Comparison of ENCODE assay signal across 14 cellular contexts in genomic region chr17:61405686-61406542, GRCh38. TPM values are rescaled to one million over a fixed set of nuclear protein-coding genes. Genes with fewer than 3 reads are reported as not detected.
DNase-seq lines count a peak whose midpoint lies in the region; ATAC-seq and TF ChIP-seq lines count a peak whose summit lies in the region.
"Had no signal": no experiment of that assay in that cellular context is flagged by ENCODE, and none has a peak within 500 bp of the region (broad histone marks: within the 10 kb centered on the region; RNA-seq: fewer than 3 reads in every experiment).

No MANE protein-coding gene starts in this region.

- H3K4ac ChIP-seq in mesendoderm (ENCODE audit: low read depth, low read length): no peak overlapping the region

- peak overlapping the region; percentile 83 for H3K23ac ChIP-seq in mesendoderm (ENCODE audit: low read length)

- peaks cover 60% of the 10 kb centered on the region for H3K27me3 Mint-ChIP-seq in activated T-helper 17 cell treated with anti-CD3 and anti-CD28 coated beads, Interleukin-2, amount 50 U/mL, for 72 hours

- H3K36me3 ChIP-seq in HUES6 (ENCODE audit: control insufficient read depth, insufficient read depth, low read length) (no peaks in the 10 kb centered on the region), mesendoderm (ENCODE audit: control insufficient read depth, insufficient read depth, low read length) (no peaks in the 10 kb centered on the region), thymus (ENCODE audit: control insufficient read depth, insufficient read depth) (no peaks in the 10 kb centered on the region)

- H3K4me1 Mint-ChIP-seq in activated T-helper 17 cell treated with anti-CD3 and anti-CD28 coated beads, Interleukin-2, amount 50 U/mL, for 72 hours: peaks cover 11% of the 10 kb centered on the region

- H3K27ac ChIP-seq in HUES6 (ENCODE audit: low read depth, low read length) (no peak overlapping the region), coronary artery (peak overlapping the region; percentile 97 to 99), mesendoderm (ENCODE audit: low read depth, low read length) (no peak overlapping the region), thymus (ENCODE audit: low read depth) (peak overlapping the region; percentile 31)

- peak overlapping the region; percentile 41; the same call in 1 of the 2 replicates for H3K4me3 ChIP-seq in HUES6 (ENCODE audit: low read depth, low read length)
- H3K4me3 ChIP-seq in coronary artery: peak overlapping the region; percentile 84
- H3K4me3 ChIP-seq in mesendoderm (ENCODE audit: low read length): no peak overlapping the region
- no peak overlapping the region for H3K4me3 ChIP-seq in thymus (ENCODE audit: low read length)

- H3K27me3 ChIP-seq in HUES6 (ENCODE audit: control insufficient read depth, insufficient read depth, low read length) (peaks cover 100% of the 10 kb centered on the region), mesendoderm (ENCODE audit: insufficient read depth, low read length, poor library complexity) (peaks cover 88% of the 10 kb centered on the region), thymus (ENCODE audit: control insufficient read depth, insufficient read depth) (peaks cover 95% of the 10 kb centered on the region)

- ATAC-seq in activated T-helper 17 cell treated with anti-CD3 and anti-CD28 coated beads, Interleukin-2, amount 50 U/mL, for 72 hours (replicated peaks): no peak
- ATAC-seq in GM21367 (IDR thresholded peaks at IDR 0.05; ENCODE audit: unreplicated experiment): no peak
- ATAC-seq: right cardiac atrium had no signal

- H3K36me3 Mint-ChIP-seq in activated T-helper 17 cell treated with anti-CD3 and anti-CD28 coated beads, Interleukin-2, amount 50 U/mL, for 72 hours (ENCODE audit: low read depth): peaks cover 6% of the 10 kb centered on the region

- no peaks in the 10 kb centered on the region for H3K79me2 ChIP-seq in mesendoderm (ENCODE audit: control insufficient read depth, insufficient read depth, low read length)

- no peaks in the 10 kb centered on the region for H3K79me1 ChIP-seq in mesendoderm (ENCODE audit: low read length)

- H3K9me3 ChIP-seq in HUES6 (ENCODE audit: control insufficient read depth, insufficient read depth, low read depth, low read length) (no peaks in the 10 kb centered on the region), thymus (ENCODE audit: control insufficient read depth) (peaks cover 3% of the 10 kb centered on the region)

- H2BK15ac ChIP-seq in mesendoderm (replicated peaks; ENCODE audit: low read depth): no peak overlapping the region

- no peak overlapping the region for H3K4me2 ChIP-seq in mesendoderm (ENCODE audit: low read length)

- no peak overlapping the region for H3K4me3 Mint-ChIP-seq in activated T-helper 17 cell treated with anti-CD3 and anti-CD28 coated beads, Interleukin-2, amount 50 U/mL, for 72 hours

- no peak overlapping the region for H3K18ac ChIP-seq in mesendoderm (ENCODE audit: low read length)

- H3K27ac Mint-ChIP-seq in activated T-helper 17 cell treated with anti-CD3 and anti-CD28 coated beads, Interleukin-2, amount 50 U/mL, for 72 hours: no peak overlapping the region

- no peak overlapping the region for H3K56ac ChIP-seq in mesendoderm (ENCODE audit: low read length)

- no peaks in the 10 kb centered on the region for H3K9me3 Mint-ChIP-seq in activated T-helper 17 cell treated with anti-CD3 and anti-CD28 coated beads, Interleukin-2, amount 50 U/mL, for 72 hours

- H2BK120ac ChIP-seq in mesendoderm (ENCODE audit: low read depth, low read length): no peak overlapping the region

- DNase-seq in coronary artery (ENCODE audit: low spot score) (peak; percentile 74), mesendoderm (no peak), GOT3 (lab: John Stamatoyannopoulos, UW) (no peak), ureter (ENCODE audit: low spot score) (no peak)
- DNase-seq: activated CD4-positive, alpha-beta T cell treated with anti-CD3 and anti-CD28 coated beads for 1 hour; activated naive CD4-positive, alpha-beta T cell treated with Interleukin-2 at 50 U/mL for 16 hours; NCI-H774 had no signal

- no peak overlapping the region for H4K5ac ChIP-seq in mesendoderm (ENCODE audit: low read length)

- no CpG with 5 or more reads among the region's 37 CpGs for WGBS in mesendoderm (ENCODE audit: extremely low coverage, insufficient coverage, low lambda C conversion rate)
- WGBS in thymus: 25% methylated on average over 37 of the region's 37 CpGs

- no peak overlapping the region for H2BK5ac ChIP-seq in mesendoderm (ENCODE audit: low read length)

- H2AK5ac ChIP-seq in mesendoderm (ENCODE audit: low read length): no peak overlapping the region

- no peak overlapping the region for H4K8ac ChIP-seq in mesendoderm (ENCODE audit: low read depth, low read length)

- H3K9ac ChIP-seq in HUES6 (ENCODE audit: low read length): no peak overlapping the region
- no peak overlapping the region for H3K9ac ChIP-seq in mesendoderm (ENCODE audit: low read length)

- TF ChIP-seq CTCF in coronary artery (IDR thresholded peaks at IDR 0.05): no peak

- H3K4me1 ChIP-seq in HUES6 (ENCODE audit: control insufficient read depth, insufficient read depth, low read length) (peaks cover 20% of the 10 kb centered on the region), mesendoderm (ENCODE audit: control insufficient read depth, low read depth, low read length) (no peaks in the 10 kb centered on the region), thymus (ENCODE audit: control insufficient read depth, insufficient read depth, low read length) (peaks cover 7% of the 10 kb centered on the region)

RNA-seq across cellular contexts. Expression of gene TBX2, which starts 6.3 kb away (rescaled TPM):
- polyA plus RNA-seq in mesendoderm (2013, experiment 1 of 2): 0.01 TPM
- polyA plus RNA-seq in mesendoderm (2013, experiment 2 of 2): 0.01 TPM
- polyA plus RNA-seq in thymus: 3.2 TPM
- total RNA-seq in activated T-helper 17 cell treated with anti-CD3 and anti-CD28 coated beads, Interleukin-2, amount 50 U/mL, for 72 hours: not detected
- total RNA-seq in ureter: 266 TPM

RNA-seq across cellular contexts. Expression of gene TBX4, which starts 46.3 kb away (rescaled TPM):
- 0.06 TPM for polyA plus RNA-seq in mesendoderm (2013, experiment 1 of 2)
- 0.13 TPM for polyA plus RNA-seq in mesendoderm (2013, experiment 2 of 2)
- polyA plus RNA-seq in thymus: 0.11 TPM
- total RNA-seq in activated T-helper 17 cell treated with anti-CD3 and anti-CD28 coated beads, Interleukin-2, amount 50 U/mL, for 72 hours: not detected
- not detected for total RNA-seq in ureter
- total RNA-seq: frontal cortex, liver, right cardiac atrium had no signal
- polyA plus RNA-seq: liver had no signal

Comparison
In these comparisons a context has a peak if more than half of its experiments do, and no peak if none do; other contexts are left out.
1. H3K27ac ChIP-seq: peak in coronary artery (2 of 2) and thymus (single experiment); none in HUES6 (single experiment) and mesendoderm (single experiment).
2. H3K4me3 ChIP-seq: peak in HUES6 (single experiment) and coronary artery (single experiment); none in mesendoderm (single experiment) and thymus (single experiment).
3. RNA of gene TBX2, which starts 6.3 kb away (total RNA-seq): 266 TPM in ureter (single experiment); not detected in activated T-helper 17 cell treated with anti-CD3 and anti-CD28 coated beads, Interleukin-2, amount 50 U/mL, for 72 hours; every median in the first group is over 100 times any median in the second.